ENCODE assay signal across 1 cellular context in the genomic region with DNA sequence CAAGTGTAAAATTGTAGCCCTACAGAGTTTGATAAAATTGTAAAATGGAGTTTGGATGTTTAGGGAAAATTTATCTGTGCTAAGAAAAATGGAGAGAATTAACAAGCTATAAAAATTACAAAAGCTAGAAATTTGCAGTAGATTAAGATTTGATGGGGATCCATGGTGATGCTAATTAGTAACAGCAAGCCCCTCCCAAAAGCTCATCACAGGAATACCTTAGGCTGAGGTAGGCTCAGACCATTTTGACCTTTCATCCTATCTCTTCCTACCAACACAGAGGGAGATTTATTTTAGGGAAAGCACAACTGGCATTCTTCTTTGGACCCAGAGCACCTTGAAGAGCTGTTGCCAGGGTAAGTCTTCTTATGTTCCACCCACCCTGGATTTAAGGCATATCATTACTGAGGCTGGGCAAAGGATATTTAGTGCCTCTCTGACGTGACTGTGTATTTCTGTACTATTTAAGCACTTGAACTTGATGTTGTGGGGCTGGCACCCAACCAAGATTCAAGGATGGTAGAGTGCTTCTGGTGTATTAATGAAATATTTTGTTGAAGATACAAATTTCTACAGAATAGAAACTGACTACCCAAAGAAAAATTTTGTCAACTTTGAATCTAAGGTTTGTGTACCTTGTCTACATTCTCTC.
TF ChIP-seq lines count a peak whose summit lies in the region.

No MANE protein-coding gene starts in this region.

TF ChIP-seq in GM23338, 12 proteins besides CTCF, POLR2A, EP300 and RAD21 (continued from another document):
- TF ChIP-seq, protein P1, sequence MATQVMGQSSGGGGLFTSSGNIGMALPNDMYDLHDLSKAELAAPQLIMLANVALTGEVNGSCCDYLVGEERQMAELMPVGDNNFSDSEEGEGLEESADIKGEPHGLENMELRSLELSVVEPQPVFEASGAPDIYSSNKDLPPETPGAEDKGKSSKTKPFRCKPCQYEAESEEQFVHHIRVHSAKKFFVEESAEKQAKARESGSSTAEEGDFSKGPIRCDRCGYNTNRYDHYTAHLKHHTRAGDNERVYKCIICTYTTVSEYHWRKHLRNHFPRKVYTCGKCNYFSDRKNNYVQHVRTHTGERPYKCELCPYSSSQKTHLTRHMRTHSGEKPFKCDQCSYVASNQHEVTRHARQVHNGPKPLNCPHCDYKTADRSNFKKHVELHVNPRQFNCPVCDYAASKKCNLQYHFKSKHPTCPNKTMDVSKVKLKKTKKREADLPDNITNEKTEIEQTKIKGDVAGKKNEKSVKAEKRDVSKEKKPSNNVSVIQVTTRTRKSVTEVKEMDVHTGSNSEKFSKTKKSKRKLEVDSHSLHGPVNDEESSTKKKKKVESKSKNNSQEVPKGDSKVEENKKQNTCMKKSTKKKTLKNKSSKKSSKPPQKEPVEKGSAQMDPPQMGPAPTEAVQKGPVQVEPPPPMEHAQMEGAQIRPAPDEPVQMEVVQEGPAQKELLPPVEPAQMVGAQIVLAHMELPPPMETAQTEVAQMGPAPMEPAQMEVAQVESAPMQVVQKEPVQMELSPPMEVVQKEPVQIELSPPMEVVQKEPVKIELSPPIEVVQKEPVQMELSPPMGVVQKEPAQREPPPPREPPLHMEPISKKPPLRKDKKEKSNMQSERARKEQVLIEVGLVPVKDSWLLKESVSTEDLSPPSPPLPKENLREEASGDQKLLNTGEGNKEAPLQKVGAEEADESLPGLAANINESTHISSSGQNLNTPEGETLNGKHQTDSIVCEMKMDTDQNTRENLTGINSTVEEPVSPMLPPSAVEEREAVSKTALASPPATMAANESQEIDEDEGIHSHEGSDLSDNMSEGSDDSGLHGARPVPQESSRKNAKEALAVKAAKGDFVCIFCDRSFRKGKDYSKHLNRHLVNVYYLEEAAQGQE (IDR thresholded peaks at IDR 0.05; ENCODE audit: unreplicated experiment), result no peak
- TF ChIP-seq STAT1 (IDR thresholded peaks at IDR 0.05; ENCODE audit: unreplicated experiment) (no peak), ZNF331 (CRISPR knock-in tag; IDR thresholded peaks at IDR 0.05; ENCODE audit: low read depth) (no peak), POLR2AphosphoS5 (IDR thresholded peaks at IDR 0.05; ENCODE audit: low read depth) (peak; percentile 71), EZH2phosphoT487 (IDR thresholded peaks at IDR 0.05; ENCODE audit: unreplicated experiment) (no peak), ZNF114 (CRISPR knock-in tag; IDR thresholded peaks at IDR 0.05) (no peak)
- TF ChIP-seq, protein P2, sequence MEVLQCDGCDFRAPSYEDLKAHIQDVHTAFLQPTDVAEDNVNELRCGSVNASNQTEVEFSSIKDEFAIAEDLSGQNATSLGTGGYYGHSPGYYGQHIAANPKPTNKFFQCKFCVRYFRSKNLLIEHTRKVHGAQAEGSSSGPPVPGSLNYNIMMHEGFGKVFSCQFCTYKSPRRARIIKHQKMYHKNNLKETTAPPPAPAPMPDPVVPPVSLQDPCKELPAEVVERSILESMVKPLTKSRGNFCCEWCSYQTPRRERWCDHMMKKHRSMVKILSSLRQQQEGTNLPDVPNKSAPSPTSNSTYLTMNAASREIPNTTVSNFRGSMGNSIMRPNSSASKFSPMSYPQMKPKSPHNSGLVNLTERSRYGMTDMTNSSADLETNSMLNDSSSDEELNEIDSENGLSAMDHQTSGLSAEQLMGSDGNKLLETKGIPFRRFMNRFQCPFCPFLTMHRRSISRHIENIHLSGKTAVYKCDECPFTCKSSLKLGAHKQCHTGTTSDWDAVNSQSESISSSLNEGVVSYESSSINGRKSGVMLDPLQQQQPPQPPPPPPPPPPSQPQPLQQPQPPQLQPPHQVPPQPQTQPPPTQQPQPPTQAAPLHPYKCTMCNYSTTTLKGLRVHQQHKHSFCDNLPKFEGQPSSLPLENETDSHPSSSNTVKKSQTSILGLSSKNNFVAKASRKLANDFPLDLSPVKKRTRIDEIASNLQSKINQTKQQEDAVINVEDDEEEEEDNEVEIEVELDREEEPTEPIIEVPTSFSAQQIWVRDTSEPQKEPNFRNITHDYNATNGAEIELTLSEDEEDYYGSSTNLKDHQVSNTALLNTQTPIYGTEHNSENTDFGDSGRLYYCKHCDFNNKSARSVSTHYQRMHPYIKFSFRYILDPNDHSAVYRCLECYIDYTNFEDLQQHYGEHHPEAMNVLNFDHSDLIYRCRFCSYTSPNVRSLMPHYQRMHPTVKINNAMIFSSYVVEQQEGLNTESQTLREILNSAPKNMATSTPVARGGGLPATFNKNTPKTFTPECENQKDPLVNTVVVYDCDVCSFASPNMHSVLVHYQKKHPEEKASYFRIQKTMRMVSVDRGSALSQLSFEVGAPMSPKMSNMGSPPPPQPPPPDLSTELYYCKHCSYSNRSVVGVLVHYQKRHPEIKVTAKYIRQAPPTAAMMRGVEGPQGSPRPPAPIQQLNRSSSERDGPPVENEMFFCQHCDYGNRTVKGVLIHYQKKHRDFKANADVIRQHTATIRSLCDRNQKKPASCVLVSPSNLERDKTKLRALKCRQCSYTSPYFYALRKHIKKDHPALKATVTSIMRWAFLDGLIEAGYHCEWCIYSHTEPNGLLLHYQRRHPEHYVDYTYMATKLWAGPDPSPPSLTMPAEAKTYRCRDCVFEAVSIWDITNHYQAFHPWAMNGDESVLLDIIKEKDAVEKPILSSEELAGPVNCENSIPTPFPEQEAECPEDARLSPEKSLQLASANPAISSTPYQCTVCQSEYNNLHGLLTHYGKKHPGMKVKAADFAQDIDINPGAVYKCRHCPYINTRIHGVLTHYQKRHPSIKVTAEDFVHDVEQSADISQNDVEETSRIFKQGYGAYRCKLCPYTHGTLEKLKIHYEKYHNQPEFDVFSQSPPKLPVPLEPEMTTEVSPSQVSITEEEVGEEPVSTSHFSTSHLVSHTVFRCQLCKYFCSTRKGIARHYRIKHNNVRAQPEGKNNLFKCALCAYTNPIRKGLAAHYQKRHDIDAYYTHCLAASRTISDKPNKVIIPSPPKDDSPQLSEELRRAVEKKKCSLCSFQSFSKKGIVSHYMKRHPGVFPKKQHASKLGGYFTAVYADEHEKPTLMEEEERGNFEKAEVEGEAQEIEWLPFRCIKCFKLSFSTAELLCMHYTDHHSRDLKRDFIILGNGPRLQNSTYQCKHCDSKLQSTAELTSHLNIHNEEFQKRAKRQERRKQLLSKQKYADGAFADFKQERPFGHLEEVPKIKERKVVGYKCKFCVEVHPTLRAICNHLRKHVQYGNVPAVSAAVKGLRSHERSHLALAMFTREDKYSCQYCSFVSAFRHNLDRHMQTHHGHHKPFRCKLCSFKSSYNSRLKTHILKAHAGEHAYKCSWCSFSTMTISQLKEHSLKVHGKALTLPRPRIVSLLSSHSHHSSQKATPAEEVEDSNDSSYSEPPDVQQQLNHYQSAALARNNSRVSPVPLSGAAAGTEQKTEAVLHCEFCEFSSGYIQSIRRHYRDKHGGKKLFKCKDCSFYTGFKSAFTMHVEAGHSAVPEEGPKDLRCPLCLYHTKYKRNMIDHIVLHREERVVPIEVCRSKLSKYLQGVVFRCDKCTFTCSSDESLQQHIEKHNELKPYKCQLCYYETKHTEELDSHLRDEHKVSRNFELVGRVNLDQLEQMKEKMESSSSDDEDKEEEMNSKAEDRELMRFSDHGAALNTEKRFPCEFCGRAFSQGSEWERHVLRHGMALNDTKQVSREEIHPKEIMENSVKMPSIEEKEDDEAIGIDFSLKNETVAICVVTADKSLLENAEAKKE (CRISPR knock-in tag; IDR thresholded peaks at IDR 0.05), result no peak
